16 cellular contexts compared by ENCODE assay signal in genomic region chr9:78668148-78668825, GRCh38.
A peak's percentile ranks its signal among the peaks of the same experiment; 100 is the strongest.
DNase-seq lines count a peak whose midpoint lies in the region; ATAC-seq, FAIRE-seq and TF ChIP-seq lines count a peak whose summit lies in the region.
"Had no signal": no experiment of that assay in that cellular context is flagged by ENCODE, and none has a peak within 500 bp of the region (broad histone marks: within the 10 kb centered on the region; RNA-seq: fewer than 3 reads in every experiment).

No MANE protein-coding gene starts in this region.

- in situ Hi-C loops in GM13977 (cut with MboI; ENCODE audit: low pct_unique_long_range_greater_than_20kb, low sequenced_read_pairs, unreplicated experiment), result no loop called here

- no peak for TF ChIP-seq POLR2A in H54 (IDR thresholded peaks at IDR 0.05; ENCODE audit: low read depth, low read length)

- peak; percentile 67 for FAIRE-seq in H54 (lab: Jason Lieb, UNC)

- no peak for ATAC-seq in GM18502 (IDR thresholded peaks at IDR 0.05; ENCODE audit: poor library complexity, unreplicated experiment)
- ATAC-seq: effector memory CD8-positive, alpha-beta T cell had no signal

- H3K4me3 ChIP-seq in epithelial cell of proximal tubule (ENCODE audit: low read depth, low read length), result no peak overlapping the region

- TF ChIP-seq CTCF in epithelial cell of proximal tubule (conservative IDR thresholded peaks at IDR 0.05; ENCODE audit: low read depth, low read length), result no peak
- no peak for TF ChIP-seq CTCF in GM13977 (IDR thresholded peaks at IDR 0.05; ENCODE audit: extremely low read depth, insufficient read depth, missing control alignments)

- no peak for DNase-seq in H54 (ENCODE audit: insufficient read length, low spot score)
- peak; percentile 32 for DNase-seq in NCI-H226
- peak; percentile 56 for DNase-seq in epithelial cell of proximal tubule (ENCODE audit: low read depth)
- peak; percentile 91 for DNase-seq in renal cortical epithelial cell (ENCODE audit: low read depth)
- no peak for DNase-seq in NCI-H510A treated with DMSO at 0.1 percent for 48 hours (lab: John Stamatoyannopoulos, UW)
- no peak for DNase-seq in GM13977 (ENCODE audit: low spot score)
- DNase-seq: activated CD4-positive, alpha-beta T cell treated with anti-CD3 and anti-CD28 coated beads for 1 hour; activated effector memory CD4-positive, alpha-beta T cell treated with Interleukin-2 at 50 U/mL for 16 hours; amniotic stem cell; effector memory CD8-positive, alpha-beta T cell; H9; NCI-H1694 treated with DMSO at 0.1 percent for 48 hours; NCI-H510A; stimulated activated CD4-positive, alpha-beta T cell treated with anti-CD3 and anti-CD28 coated beads, Interleukin-4, amount 100 ng/mL, for 4 hours; stimulated activated CD8-positive, alpha-beta memory T cell treated with anti-CD3 and anti-CD28 coated beads, Interleukin-4, amount 100 ng/mL, for 48 hours had no signal

Comparison
In these comparisons a context has a peak if more than half of its experiments do, and no peak if none do; other contexts are left out.
1. DNase-seq: peak in NCI-H226 (single experiment), epithelial cell of proximal tubule (single experiment) and renal cortical epithelial cell (single experiment); none in H54 (single experiment), NCI-H510A treated with DMSO at 0.1 percent for 48 hours (single experiment) and GM13977 (single experiment).